8 cellular contexts compared by ENCODE assay signal in the genomic region with DNA sequence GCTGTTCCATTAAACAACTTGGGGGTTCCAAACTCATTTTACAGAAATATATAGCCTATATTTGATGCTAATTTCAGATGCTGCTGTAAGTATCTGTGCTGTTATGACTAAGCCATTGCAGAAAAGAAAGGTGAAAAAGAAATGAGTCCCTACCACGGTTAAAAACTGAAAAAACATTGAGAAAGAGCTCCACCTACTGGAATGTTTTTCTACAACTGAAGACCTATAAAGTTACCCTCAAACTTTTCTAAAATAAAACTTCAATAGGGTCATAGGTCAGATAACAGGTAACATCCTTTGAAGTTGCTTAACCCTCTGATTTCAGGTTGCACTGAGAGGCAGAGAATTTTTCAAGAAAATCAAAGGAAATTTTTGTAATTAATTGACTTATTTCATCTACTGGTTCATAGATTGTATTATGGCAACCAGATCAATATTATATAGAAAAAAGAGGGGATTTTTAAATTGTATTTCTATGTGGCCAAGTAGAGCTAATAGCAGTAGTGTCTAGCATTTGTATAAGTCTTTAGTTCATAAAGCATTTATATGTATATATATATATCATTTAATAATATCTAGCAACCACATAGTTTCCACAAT.
DNase-seq lines count a peak whose midpoint lies in the region; TF ChIP-seq lines count a peak whose summit lies in the region.

No MANE protein-coding gene starts in this region.

- no peak overlapping the region for H2BK5ac ChIP-seq in mesendoderm (ENCODE audit: low read length)

- H2BK15ac ChIP-seq in mesendoderm (replicated peaks; ENCODE audit: low read depth), result no peak overlapping the region

- CTCF ChIA-PET in Calu3 (lab: Charles Lee), result no interaction called here

- H3K4me3 ChIP-seq in WERI-Rb-1 (ENCODE audit: low read depth, low read length) (no peak overlapping the region), mesendoderm (ENCODE audit: low read length) (no peak overlapping the region)

- no peak overlapping the region for H2BK120ac ChIP-seq in mesendoderm (ENCODE audit: low read depth, low read length)

- H3K27me3 ChIP-seq in WERI-Rb-1 (ENCODE audit: insufficient read depth, low read depth, severe bottlenecking), result no peaks in the 10 kb centered on the region
- H3K27me3 ChIP-seq in mesendoderm (ENCODE audit: insufficient read depth, low read length, poor library complexity), result no peaks in the 10 kb centered on the region

- BruUV-seq in Calu3 (replicated peaks; lab: Mats Ljungman, UMichigan), result no TSS peak

- peaks cover 24% of the 10 kb centered on the region for H3K27me3 Mint-ChIP-seq in Calu3 (ENCODE audit: unreplicated experiment)

- H3K79me1 ChIP-seq in mesendoderm (ENCODE audit: low read length), result no peaks in the 10 kb centered on the region

- H3K27ac Mint-ChIP-seq in Calu3 (ENCODE audit: unreplicated experiment), result no peak overlapping the region

- H3K18ac ChIP-seq in mesendoderm (ENCODE audit: low read length), result no peak overlapping the region

- H3K27ac ChIP-seq in WERI-Rb-1 (no peak overlapping the region), mesendoderm (ENCODE audit: low read depth, low read length) (no peak overlapping the region)

- no peak overlapping the region for H3K23ac ChIP-seq in mesendoderm (ENCODE audit: low read length)

- TF ChIP-seq CTCF in Calu3 (IDR thresholded peaks at IDR 0.05; ENCODE audit: unreplicated experiment), result peak; percentile 41
- TF ChIP-seq CTCF in GM20000 (IDR thresholded peaks at IDR 0.05; ENCODE audit: extremely low read depth, missing control alignments), result peak; percentile 21
- peak; percentile 20; the same call in 1 of the 2 replicates for TF ChIP-seq CTCF in WERI-Rb-1 (IDR thresholded peaks at IDR 0.05; ENCODE audit: low read depth, low read length)

- no peak overlapping the region for H4K5ac ChIP-seq in mesendoderm (ENCODE audit: low read length)

- no peaks in the 10 kb centered on the region for H3K4me1 Mint-ChIP-seq in Calu3 (ENCODE audit: low read depth, unreplicated experiment)

- DNase-seq in Calu3 (no peak), GM20000 (ENCODE audit: low spot score) (peak; percentile 10), Kasumi-1 (lab: John Stamatoyannopoulos, UW) (peak; percentile 55 to 78), WERI-Rb-1 (no peak), mesendoderm (peak; percentile 44), HuH-7.5 (ENCODE audit: low spot score) (no peak)
- DNase-seq in stimulated activated CD4-positive, alpha-beta T cell treated with anti-CD3 and anti-CD28 coated beads, Interleukin-2, amount 100 ng/mL, for 24 hours, result no peak
- no peak for DNase-seq in stimulated activated CD4-positive, alpha-beta T cell treated with anti-CD3 and anti-CD28 coated beads, Interleukin-12 subunit alpha, Interleukin-12 subunit beta, amount 100 ng/mL, for 4 hours

- no peak overlapping the region for H3K9ac ChIP-seq in mesendoderm (ENCODE audit: low read length)

- H3K36me3 Mint-ChIP-seq in Calu3 (ENCODE audit: insufficient read depth, unreplicated experiment), result no peaks in the 10 kb centered on the region

- no peaks in the 10 kb centered on the region for H3K36me3 ChIP-seq in WERI-Rb-1
- H3K36me3 ChIP-seq in mesendoderm (ENCODE audit: control insufficient read depth, insufficient read depth, low read length), result no peaks in the 10 kb centered on the region

- no peak overlapping the region for H3K4me3 Mint-ChIP-seq in Calu3 (ENCODE audit: low read depth, unreplicated experiment)

- no peaks in the 10 kb centered on the region for H3K9me3 Mint-ChIP-seq in Calu3 (ENCODE audit: low read depth, unreplicated experiment)

- H2AK5ac ChIP-seq in mesendoderm (ENCODE audit: low read length), result no peak overlapping the region

- H4K8ac ChIP-seq in mesendoderm (ENCODE audit: low read depth, low read length), result no peak overlapping the region

- no peak overlapping the region for H3K4me2 ChIP-seq in mesendoderm (ENCODE audit: low read length)

- no peaks in the 10 kb centered on the region for H3K9me3 ChIP-seq in WERI-Rb-1 (ENCODE audit: severe bottlenecking)

- no peak overlapping the region for H3K4ac ChIP-seq in mesendoderm (ENCODE audit: low read depth, low read length)

- no peaks in the 10 kb centered on the region for H3K4me1 ChIP-seq in mesendoderm (ENCODE audit: control insufficient read depth, low read depth, low read length)

- intact Hi-C loops in Calu3 (cut with micrococcal nuclease; ENCODE audit: unreplicated experiment), result no loop called here

- no CpG with 5 or more reads among the region's 1 CpG for WGBS in mesendoderm (ENCODE audit: extremely low coverage, insufficient coverage, low lambda C conversion rate)

- no peak overlapping the region for H3K56ac ChIP-seq in mesendoderm (ENCODE audit: low read length)

- no peaks in the 10 kb centered on the region for H3K79me2 ChIP-seq in mesendoderm (ENCODE audit: control insufficient read depth, insufficient read depth, low read length)

Comparison
In these comparisons a context has a peak if more than half of its experiments do, and no peak if none do; other contexts are left out.
1. DNase-seq: peak in GM20000 (single experiment), Kasumi-1 (2 of 2) and mesendoderm (single experiment); none in Calu3 (single experiment), WERI-Rb-1 (single experiment), HuH-7.5 (single experiment), stimulated activated CD4-positive, alpha-beta T cell treated with anti-CD3 and anti-CD28 coated beads, Interleukin-2, amount 100 ng/mL, for 24 hours (0 of 2) and stimulated activated CD4-positive, alpha-beta T cell treated with anti-CD3 and anti-CD28 coated beads, Interleukin-12 subunit alpha, Interleukin-12 subunit beta, amount 100 ng/mL, for 4 hours (single experiment).
2. Peak in every context shown above with its lines, with median percentiles within 50 percentile points of each other: CTCF ChIP-seq.